ENCODE assay signal across 6 cellular contexts in the genomic region with DNA sequence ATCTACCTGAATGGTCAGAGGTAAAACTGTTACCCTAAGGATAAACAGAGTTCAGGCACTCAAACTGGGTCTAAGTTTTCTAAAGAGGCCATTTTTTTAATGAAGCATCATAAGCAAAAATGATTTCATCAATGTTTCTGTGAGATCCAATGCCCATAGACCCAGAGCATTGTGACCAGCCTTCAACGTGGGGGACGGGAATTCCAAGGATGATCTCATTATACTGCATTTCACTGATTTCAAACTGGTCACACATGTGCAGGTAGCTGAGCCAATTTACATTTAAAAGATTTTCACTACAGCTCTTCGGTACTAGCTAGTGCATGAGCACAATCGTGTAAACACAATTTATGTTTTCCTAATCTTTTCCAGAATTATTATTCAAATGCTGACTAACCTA.
"Had no signal": no experiment of that assay in that cellular context is flagged by ENCODE, and none has a peak within 500 bp of the region (broad histone marks: within the 10 kb centered on the region; RNA-seq: fewer than 3 reads in every experiment).

No MANE protein-coding gene starts in this region.

- ATAC-seq: K562 had no signal

- H3K4me3 Mint-ChIP-seq: H9 had no signal

- H3K9me3 Mint-ChIP-seq: H9 had no signal

- DNase-seq: GM23248, H9, HCEC 1CT, IMR-90, KG1 had no signal
